8 cellular contexts compared by ENCODE assay signal in the genomic region with DNA sequence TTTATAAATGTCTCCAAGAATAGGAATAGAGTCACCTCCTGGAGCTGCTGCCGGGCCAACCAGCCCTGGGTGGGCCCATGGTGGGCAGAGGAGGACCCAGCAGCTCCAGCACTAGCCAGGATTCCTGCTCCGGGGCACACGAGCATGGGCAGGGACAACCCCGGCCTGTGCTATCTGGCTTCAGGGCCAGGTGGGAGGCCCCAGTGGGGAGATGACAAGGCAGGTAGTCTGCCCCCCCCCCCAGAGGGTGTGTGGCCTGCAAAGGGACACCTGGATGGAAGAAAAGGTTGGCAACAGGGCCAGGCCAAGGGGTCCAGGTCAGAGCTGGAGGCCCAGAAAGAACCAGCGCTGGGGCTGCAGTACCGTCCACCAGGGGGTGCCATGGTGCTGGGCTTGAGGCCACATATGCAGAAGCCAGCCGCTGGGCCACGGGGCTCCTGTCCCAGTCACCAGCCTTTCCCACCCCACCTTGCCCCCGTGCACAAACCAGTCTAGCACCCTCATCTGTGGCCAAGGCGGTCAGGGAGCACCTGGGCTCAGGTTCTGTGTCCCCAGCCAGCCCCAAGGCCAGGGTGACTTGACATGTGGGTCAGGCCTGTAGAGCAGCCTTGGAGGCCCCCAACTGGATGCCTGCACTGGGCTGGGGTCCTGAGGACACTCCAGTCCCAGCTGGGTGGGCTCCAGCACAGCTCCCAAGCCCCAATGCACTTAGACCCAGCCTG. TPM values are rescaled to one million over a fixed set of nuclear protein-coding genes. Genes with fewer than 3 reads are reported as not detected.
DNase-seq lines count a peak whose midpoint lies in the region; ATAC-seq, FAIRE-seq and TF ChIP-seq lines count a peak whose summit lies in the region.

No MANE protein-coding gene starts in this region.

- CTCF ChIA-PET in activated CD8-positive, alpha-beta memory T cell treated with anti-CD3 and anti-CD28 coated beads, Interleukin-2, amount 10 ng/mL, durations not matched to agents 7 days and 5 days (lab: Charles Lee), result interaction anchor here (0.7 to 10.3 kb wide), 44 partner anchors 8 to 781 kb away, joined by 3 to 432 read pairs (median 4); a partner anchor contains a TSS
- CTCF ChIA-PET in H1 (lab: Charles Lee; ENCODE audit: partially characterized antibody), result interaction anchor here (0.6 to 14.9 kb wide), 77 partner anchors 8 to 749 kb away, joined by 3 to 333 read pairs (median 4); a partner anchor contains a TSS

- no peak overlapping the region; the same call in 1 of the 2 replicates for H2BK20ac ChIP-seq in H1 (ENCODE audit: low read length)

- TF ChIP-seq CTCF in H1 (IDR thresholded peaks at IDR 0.05; ENCODE audit: control extremely low read depth in 1 of 3, insufficient read depth in 1 of 3, low read depth in 1 of 3, low read length in 3 of 3) (peak; percentile 89 to 94 (median 94)), mesothelial cell of epicardium (IDR thresholded peaks at IDR 0.05; ENCODE audit: unreplicated experiment) (peak; percentile 79)

- no peak overlapping the region for H3K9ac ChIP-seq in H1 (replicated peaks in 1 of 4; ENCODE audit: extremely low read depth in 1 of 4, low read depth in 3 of 4, low read length in 3 of 4)

- peak overlapping the region; percentile 55; the same call in 1 of the 2 replicates for H2BK15ac ChIP-seq in H1 (ENCODE audit: low read length)

- H3K4me3 Mint-ChIP-seq in activated CD8-positive, alpha-beta memory T cell treated with anti-CD3 and anti-CD28 coated beads, Interleukin-2, amount 10 ng/mL, durations not matched to agents 7 days and 5 days, result peak overlapping the region; percentile 69
- no peak overlapping the region for H3K4me3 Mint-ChIP-seq in mesothelial cell of epicardium

- peak; percentile 89 to 91 for TF ChIP-seq RAD21 in H1 (IDR thresholded peaks at IDR 0.05 in 1 of 2, conservative IDR thresholded peaks at IDR 0.05 in 1 of 2; ENCODE audit: low read depth in 2 of 2, low read length in 2 of 2)

- H3K27ac Mint-ChIP-seq in activated CD8-positive, alpha-beta memory T cell treated with anti-CD3 and anti-CD28 coated beads, Interleukin-2, amount 10 ng/mL, durations not matched to agents 7 days and 5 days, result peak overlapping the region; percentile 84
- peak overlapping the region; percentile 100 for H3K27ac Mint-ChIP-seq in mesothelial cell of epicardium

- H3K9me3 ChIP-seq in H1 (ENCODE audit: insufficient read depth in 2 of 2, low read depth in 1 of 2, low read length in 1 of 2), result no peaks in the 10 kb centered on the region

- H3K27ac ChIP-seq in H1 (ENCODE audit: low read depth, low read length), result no peak overlapping the region

- 31% methylated on average over 7 of the region's 10 CpGs; no CpG with 5 or more reads in 1 of the 2 experiments for WGBS in H1 (ENCODE audit: extremely low coverage in 1 of 2, insufficient coverage in 1 of 2, insufficient read length in 1 of 2, insufficient replicate concordance in 2 of 2, low coverage in 1 of 2, low lambda C conversion rate in 2 of 2, missing lambda C conversion rate in 1 of 2), 2 experiments

- H3K27me3 ChIP-seq in H1 (replicated peaks in 1 of 4; ENCODE audit: control insufficient read depth in 3 of 4, extremely low read depth in 1 of 4, insufficient read depth in 3 of 4, low read length in 3 of 4), result no peaks in the 10 kb centered on the region

- H3K4me1 ChIP-seq in H1 (replicated peaks in 1 of 4; ENCODE audit: control insufficient read depth in 3 of 4, insufficient read depth in 4 of 4, low read length in 3 of 4), result peaks cover 0 to 3% (median 0%) of the 10 kb centered on the region in 4 experiments; a peak in 1 of 7 replicates

- ATAC-seq in activated CD8-positive, alpha-beta memory T cell treated with anti-CD3 and anti-CD28 coated beads, Interleukin-2, amount 10 ng/mL, durations not matched to agents 7 days and 5 days, result peak; percentile 60
- no peak for ATAC-seq in GM19023 (IDR thresholded peaks at IDR 0.05; ENCODE audit: unreplicated experiment)

- no peaks in the 10 kb centered on the region for H3K79me2 ChIP-seq in H1 (ENCODE audit: control insufficient read depth in 1 of 2, insufficient read depth in 2 of 2, low read length in 2 of 2)

- TF ChIP-seq POLR2A in H1 (IDR thresholded peaks at IDR 0.05; ENCODE audit: control extremely low read depth in 1 of 2, low read depth in 2 of 2, low read length in 2 of 2), result no peak

- no peak overlapping the region for H2AFZ ChIP-seq in H1 (ENCODE audit: low read length)

- no peaks in the 10 kb centered on the region for H3K36me3 ChIP-seq in H1 (ENCODE audit: control insufficient read depth in 2 of 4, insufficient read depth in 4 of 4, low read length in 3 of 4)

- no peak overlapping the region for H3K4me2 ChIP-seq in H1 (ENCODE audit: insufficient read depth in 1 of 2, low read depth in 2 of 2, low read length in 2 of 2)

- no peak overlapping the region; the same call in 1 of the 2 replicates for H2BK12ac ChIP-seq in H1 (ENCODE audit: low read depth, low read length)

- H3K14ac ChIP-seq in H1 (ENCODE audit: insufficient read length), result no peak overlapping the region

- no peaks in the 10 kb centered on the region for H3K9me3 Mint-ChIP-seq in activated CD8-positive, alpha-beta memory T cell treated with anti-CD3 and anti-CD28 coated beads, Interleukin-2, amount 10 ng/mL, durations not matched to agents 7 days and 5 days (ENCODE audit: low read depth)
- H3K9me3 Mint-ChIP-seq in mesothelial cell of epicardium, result no peaks in the 10 kb centered on the region

- H4K91ac ChIP-seq in H1 (replicated peaks; ENCODE audit: insufficient read length, low read length), result no peak overlapping the region

- no peaks in the 10 kb centered on the region for H3K27me3 Mint-ChIP-seq in activated CD8-positive, alpha-beta memory T cell treated with anti-CD3 and anti-CD28 coated beads, Interleukin-2, amount 10 ng/mL, durations not matched to agents 7 days and 5 days
- no peaks in the 10 kb centered on the region for H3K27me3 Mint-ChIP-seq in mesothelial cell of epicardium (ENCODE audit: low read depth)

- no peaks in the 10 kb centered on the region for H3K23me2 ChIP-seq in H1 (ENCODE audit: low read depth, low read length)

- H4K5ac ChIP-seq in H1 (ENCODE audit: insufficient read length, low read depth, low read length), result peak overlapping the region; percentile 18

- no peak overlapping the region for H2BK5ac ChIP-seq in H1 (ENCODE audit: low read depth, low read length)

- H3K36me3 Mint-ChIP-seq in activated CD8-positive, alpha-beta memory T cell treated with anti-CD3 and anti-CD28 coated beads, Interleukin-2, amount 10 ng/mL, durations not matched to agents 7 days and 5 days, result peaks cover 2% of the 10 kb centered on the region
- no peaks in the 10 kb centered on the region for H3K36me3 Mint-ChIP-seq in mesothelial cell of epicardium

- H3K4me3 ChIP-seq in H1 (ENCODE audit: extremely low read depth in 1 of 4, insufficient read depth in 2 of 4, low read depth in 3 of 4, low read length in 4 of 4), result no peak overlapping the region

- H2BK120ac ChIP-seq in H1 (replicated peaks; ENCODE audit: low read depth, low read length), result no peak overlapping the region

- peaks cover 42% of the 10 kb centered on the region for H3K4me1 Mint-ChIP-seq in activated CD8-positive, alpha-beta memory T cell treated with anti-CD3 and anti-CD28 coated beads, Interleukin-2, amount 10 ng/mL, durations not matched to agents 7 days and 5 days
- H3K4me1 Mint-ChIP-seq in mesothelial cell of epicardium, result peaks cover 34% of the 10 kb centered on the region

- peak overlapping the region; percentile 19; the same call in 1 of the 2 replicates for H3K18ac ChIP-seq in H1 (ENCODE audit: extremely low read depth, low read length)

- peak overlapping the region; percentile 62 for H4K8ac ChIP-seq in H1 (ENCODE audit: extremely low read depth, insufficient read depth, low read length)

- H3K79me1 ChIP-seq in H1 (ENCODE audit: low read depth, low read length), result no peaks in the 10 kb centered on the region

- peaks cover 0 to 3% of the 10 kb centered on the region in 2 experiments for H4K20me1 ChIP-seq in H1 (replicated peaks in 1 of 2; ENCODE audit: control insufficient read depth in 1 of 2, insufficient read depth in 2 of 2, low read length in 2 of 2)

- H3K4ac ChIP-seq in H1 (replicated peaks; ENCODE audit: insufficient read length, low read depth, low read length), result no peak overlapping the region

- H3K56ac ChIP-seq in H1 (replicated peaks; ENCODE audit: insufficient read length, low read depth, low read length), result no peak overlapping the region

- TF ChIP-seq EP300 in H1 (IDR thresholded peaks at IDR 0.05; ENCODE audit: borderline replicate concordance in 1 of 2, low read depth in 2 of 2, low read length in 2 of 2), result no peak

- POLR2A ChIA-PET in H1 (lab: Charles Lee; ENCODE audit: partially characterized antibody), result interaction anchor here (0.8 to 2.4 kb wide), 7 partner anchors 72 to 139 kb away, joined by 3 to 14 read pairs (median 5); a partner anchor contains a TSS

- H2AK5ac ChIP-seq in H1 (ENCODE audit: low read depth, low read length), result no peak overlapping the region

- DNase-seq in 8988T (peak; percentile 95), GM18507 (ENCODE audit: extremely low spot score, insufficient read length, low read depth) (peak; percentile 59), NCI-H526 treated with DMSO at 0.1 percent for 48 hours (lab: John Stamatoyannopoulos, UW) (peak; percentile 42), H1 (ENCODE audit: low read depth in 1 of 2, low spot score in 2 of 2) (peak; percentile 38 to 96), mesothelial cell of epicardium (ENCODE audit: low spot score in 2 of 2, unreplicated experiment in 2 of 2) (peak; percentile 66 to 84)
- DNase-seq in activated CD8-positive, alpha-beta memory T cell treated with anti-CD3 and anti-CD28 coated beads, Interleukin-2, amount 10 ng/mL, durations not matched to agents 7 days and 5 days, result peak; percentile 89
- DNase-seq in stimulated activated CD8-positive, alpha-beta memory T cell treated with anti-CD3 and anti-CD28 coated beads, Interleukin-15, amount 100 ng/mL, for 48 hours (ENCODE audit: low read depth in 2 of 2), result peak; percentile 69 to 77

- FAIRE-seq in GM18507 (lab: Jason Lieb, UNC), result peak; percentile 54
- FAIRE-seq in H1 (lab: Jason Lieb, UNC), result no peak

- no peak overlapping the region for H3K23ac ChIP-seq in H1 (ENCODE audit: insufficient read length)

RNA-seq across cellular contexts. Expression of a gene that starts 3.5 kb away (rescaled TPM):
- 10 to 100 TPM; 20.5 to 41.4 TPM for total RNA-seq in activated CD8-positive, alpha-beta memory T cell treated with anti-CD3 and anti-CD28 coated beads, Interleukin-2, amount 10 ng/mL, durations not matched to agents 7 days and 5 days
- total RNA-seq in H1 (2021; fragmentation: NEBNext Ultra II Directional; extraction: Animal tissue kit (Norgen Biotek cat#: 25700)), result not detected in 2 replicates
- polyA plus RNA-seq in H1 (2011; rRNA removed), result not detected in 2 replicates
- not detected for polyA plus RNA-seq in H1 (2011; cell fraction: cytosol; rRNA removed)
- polyA plus RNA-seq in H1 (2011; cell fraction: nucleus; rRNA removed), result not detected
- 0.13 to 0.16 TPM in 2 of 4 replicates, not detected in the others for polyA plus RNA-seq in H1 (2012, experiment 1 of 2)
- not detected for polyA plus RNA-seq in H1 (2012, experiment 2 of 2)
- polyA plus RNA-seq in H1 (2013, experiment 1 of 2), result not detected
- not detected for polyA plus RNA-seq in H1 (2013, experiment 2 of 2)
- not detected in 2 replicates for polyA minus RNA-seq in H1 (2011; rRNA and poly(A)+ RNA removed)
- not detected for polyA minus RNA-seq in H1 (2011; cell fraction: cytosol; rRNA and poly(A)+ RNA removed)
- polyA minus RNA-seq in H1 (2011; cell fraction: nucleus; rRNA and poly(A)+ RNA removed), result not detected
- 0.94 to 1.8 TPM (median 1.2 TPM) in 3 replicates for total RNA-seq in mesothelial cell of epicardium

RNA-seq across cellular contexts. Expression of a gene that starts 3.6 kb away (rescaled TPM):
- 10 to 100 TPM; 28.3 to 49.2 TPM for total RNA-seq in activated CD8-positive, alpha-beta memory T cell treated with anti-CD3 and anti-CD28 coated beads, Interleukin-2, amount 10 ng/mL, durations not matched to agents 7 days and 5 days
- total RNA-seq in H1 (2021; fragmentation: NEBNext Ultra II Directional; extraction: Animal tissue kit (Norgen Biotek cat#: 25700)), result not detected in 2 replicates
- polyA plus RNA-seq in H1 (2011; rRNA removed), result not detected in 2 replicates
- not detected for polyA plus RNA-seq in H1 (2011; cell fraction: cytosol; rRNA removed)
- polyA plus RNA-seq in H1 (2011; cell fraction: nucleus; rRNA removed), result not detected
- polyA plus RNA-seq in H1 (2012, experiment 1 of 2), result not detected in 4 replicates
- polyA plus RNA-seq in H1 (2012, experiment 2 of 2), result not detected
- not detected for polyA plus RNA-seq in H1 (2013, experiment 1 of 2)
- not detected for polyA plus RNA-seq in H1 (2013, experiment 2 of 2)
- not detected in 2 replicates for polyA minus RNA-seq in H1 (2011; rRNA and poly(A)+ RNA removed)
- polyA minus RNA-seq in H1 (2011; cell fraction: cytosol; rRNA and poly(A)+ RNA removed), result not detected
- not detected for polyA minus RNA-seq in H1 (2011; cell fraction: nucleus; rRNA and poly(A)+ RNA removed)
- total RNA-seq in mesothelial cell of epicardium, result 0.25 to 0.29 TPM (median 0.27 TPM) in 3 replicates

RNA-seq across cellular contexts. Expression of a gene that starts 34.9 kb away (rescaled TPM):
- total RNA-seq in activated CD8-positive, alpha-beta memory T cell treated with anti-CD3 and anti-CD28 coated beads, Interleukin-2, amount 10 ng/mL, durations not matched to agents 7 days and 5 days, result under 1 TPM; 0.12 to 0.15 TPM
- 0.23 and 0.56 TPM in 2 replicates for total RNA-seq in H1 (2021; fragmentation: NEBNext Ultra II Directional; extraction: Animal tissue kit (Norgen Biotek cat#: 25700))
- 0.41 and 0.51 TPM in 2 replicates for polyA plus RNA-seq in H1 (2011; rRNA removed)
- 0.34 TPM for polyA plus RNA-seq in H1 (2011; cell fraction: cytosol; rRNA removed)
- polyA plus RNA-seq in H1 (2011; cell fraction: nucleus; rRNA removed), result 0.34 TPM
- 0.15 to 0.42 TPM (median 0.37 TPM) in 3 of 4 replicates, not detected in the other for polyA plus RNA-seq in H1 (2012, experiment 1 of 2)
- 0.08 TPM for polyA plus RNA-seq in H1 (2012, experiment 2 of 2)
- 0.26 TPM for polyA plus RNA-seq in H1 (2013, experiment 1 of 2)
- polyA plus RNA-seq in H1 (2013, experiment 2 of 2), result 0.42 TPM
- polyA minus RNA-seq in H1 (2011; rRNA and poly(A)+ RNA removed), result 0.13 TPM in 1 of 2 replicates, not detected in the other
- polyA minus RNA-seq in H1 (2011; cell fraction: cytosol; rRNA and poly(A)+ RNA removed), result 0.59 TPM
- polyA minus RNA-seq in H1 (2011; cell fraction: nucleus; rRNA and poly(A)+ RNA removed), result 0.40 TPM
- 0.36 to 0.58 TPM (median 0.49 TPM) in 3 replicates for total RNA-seq in mesothelial cell of epicardium

Comparison
In these comparisons a context has a peak if more than half of its experiments do, and no peak if none do; other contexts are left out.
1. DNase-seq: peak in every context shown above with its lines; median percentile 95 in 8988T; 89 in activated CD8-positive, alpha-beta memory T cell treated with anti-CD3 and anti-CD28 coated beads, Interleukin-2, amount 10 ng/mL, durations not matched to agents 7 days and 5 days; 75 in mesothelial cell of epicardium; 73 in stimulated activated CD8-positive, alpha-beta memory T cell treated with anti-CD3 and anti-CD28 coated beads, Interleukin-15, amount 100 ng/mL, for 48 hours; 67 in H1; 59 in GM18507; 42 in NCI-H526 treated with DMSO at 0.1 percent for 48 hours.
2. RNA of a gene that starts 3.6 kb away (total RNA-seq): 28.3 to 49.2 TPM in activated CD8-positive, alpha-beta memory T cell treated with anti-CD3 and anti-CD28 coated beads, Interleukin-2, amount 10 ng/mL, durations not matched to agents 7 days and 5 days; 0.25 to 0.29 TPM in mesothelial cell of epicardium and not detected in H1; every median in the first group is over 10 times any median in the second.